Comparison of ENCODE assay signal across 11 cellular contexts in the genomic region with DNA sequence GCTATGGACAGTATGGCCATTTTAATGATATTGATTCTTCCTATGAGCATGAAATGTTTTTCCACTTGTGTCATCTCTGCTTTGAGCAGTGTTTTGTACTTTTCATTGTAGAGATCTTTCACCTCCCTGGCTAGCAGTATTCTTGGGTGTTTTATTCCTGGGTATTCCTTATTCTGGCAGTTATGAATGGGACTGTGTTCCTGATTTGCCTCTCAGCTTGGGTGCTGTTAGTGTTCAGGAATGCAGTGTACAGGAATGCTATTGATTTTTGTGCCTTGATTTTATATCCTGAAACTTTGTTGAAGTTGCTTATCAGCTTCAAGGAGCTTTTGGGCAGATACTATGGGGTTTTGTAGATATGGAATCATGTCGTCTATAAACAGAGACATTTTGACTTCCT. TPM values are rescaled to one million over a fixed set of nuclear protein-coding genes. Genes with fewer than 3 reads are reported as not detected.
"Had no signal": no experiment of that assay in that cellular context is flagged by ENCODE, and none has a peak within 500 bp of the region (broad histone marks: within the 10 kb centered on the region; RNA-seq: fewer than 3 reads in every experiment).

No MANE protein-coding gene starts in this region.

- H3K4me3 ChIP-seq: GM23248, GM23338, HAP-1 had no signal

- DNase-seq: GM23248, GOT3, H7, H9, HCEC 1CT, HFFc6 had no signal

- H3K27ac Mint-ChIP-seq: GM23338, H9, HFFc6 had no signal

- H3K27ac ChIP-seq: GM23248 had no signal

- H3K4me1 Mint-ChIP-seq: GM23338, H9 had no signal

- H3K36me3 ChIP-seq: HAP-1 had no signal

- H3K9me3 Mint-ChIP-seq: HFFc6 had no signal

- FAIRE-seq: H1, H54 had no signal

- H3K9me3 ChIP-seq: HAP-1 had no signal

- H3K4me3 Mint-ChIP-seq: GM23338, H9, HFFc6 had no signal

- ATAC-seq: GM23338, HCT116 had no signal

- H3K4me1 ChIP-seq: HAP-1 had no signal

RNA-seq across cellular contexts. Expression of gene CTXND1, which starts 49.5 kb away (rescaled TPM):
- total RNA-seq: GM23248, GM23338, H1, H7, H9, HFFc6 had no signal
- polyA plus RNA-seq: GM23248 had no signal
